1 cellular context compared by ENCODE assay signal in genomic region chr5:143586781-143587362, GRCh38.
TF ChIP-seq lines count a peak whose summit lies in the region.

No MANE protein-coding gene starts in this region.

TF ChIP-seq in HepG2, 621 proteins besides CTCF, POLR2A, EP300 and RAD21:
- no peak for TF ChIP-seq AHDC1 (CRISPR knock-in tag; IDR thresholded peaks at IDR 0.05; ENCODE audit: borderline replicate concordance)
- TF ChIP-seq FOXA3 (CRISPR knock-in tag; IDR thresholded peaks at IDR 0.05), result peak; percentile 51; the same call in 1 of the 2 replicates
- TF ChIP-seq BCL6 (CRISPR knock-in tag; IDR thresholded peaks at IDR 0.05), result no peak
- no peak for TF ChIP-seq FOXA1 (IDR thresholded peaks at IDR 0.05)
- 0 out of 2 replicates have a peak, but pooled peaks have one; percentile 25 for TF ChIP-seq FOXA1 (CRISPR knock-in tag; IDR thresholded peaks at IDR 0.05)
- TF ChIP-seq ZNF644 (CRISPR knock-in tag; IDR thresholded peaks at IDR 0.05; ENCODE audit: low read depth), result 0 out of 2 replicates have a peak, but pooled peaks have one; percentile 20
- peak; percentile 29 for TF ChIP-seq TEAD3 (CRISPR knock-in tag; optimal IDR thresholded peaks at IDR 0.05; ENCODE audit: borderline replicate concordance)
